Comparison of ENCODE assay signal across 1 cellular context in genomic region chr17:2392252-2393183, GRCh38.
A peak's percentile ranks its signal among the peaks of the same experiment; 100 is the strongest.
TF ChIP-seq lines count a peak whose summit lies in the region.

No MANE protein-coding gene starts in this region.

TF ChIP-seq in HEK293, 187 proteins besides CTCF, POLR2A, EP300 and RAD21 (continued from another document and continues in another):
- TF ChIP-seq ZNF280C (tag by site-specific recombination; IDR thresholded peaks at IDR 0.05) (no peak), ZNF26 (tag by site-specific recombination; IDR thresholded peaks at IDR 0.05) (no peak), ZNF132 (tag by site-specific recombination; IDR thresholded peaks at IDR 0.05; ENCODE audit: borderline replicate concordance) (no peak), ZNF510 (tag by site-specific recombination; IDR thresholded peaks at IDR 0.05; ENCODE audit: insufficient replicate concordance) (no peak), ZNF223 (tag by site-specific recombination; IDR thresholded peaks at IDR 0.05) (no peak), SP2 (tag by site-specific recombination; IDR thresholded peaks at IDR 0.05) (peak; percentile 69), ZNF580 (tag by site-specific recombination; IDR thresholded peaks at IDR 0.05) (no peak), ZNF138 (tag by site-specific recombination; IDR thresholded peaks at IDR 0.05; ENCODE audit: borderline replicate concordance) (no peak), ZNF777 (tag by site-specific recombination; IDR thresholded peaks at IDR 0.05; ENCODE audit: borderline replicate concordance) (no peak), ZNF426 (tag by site-specific recombination; IDR thresholded peaks at IDR 0.05) (no peak), ZFP3 (tag by site-specific recombination; IDR thresholded peaks at IDR 0.05; ENCODE audit: low read depth) (no peak), PRDM1 (tag by site-specific recombination; IDR thresholded peaks at IDR 0.05) (no peak), ZNF639 (tag by site-specific recombination; IDR thresholded peaks at IDR 0.05) (no peak), ZBTB44 (tag by site-specific recombination; IDR thresholded peaks at IDR 0.05) (peak; percentile 41; the same call in 1 of the 2 replicates), ZBTB7A (tag by site-specific recombination; IDR thresholded peaks at IDR 0.05; ENCODE audit: low read depth) (no peak; the same call in 1 of the 2 replicates), KLF1 (tag by site-specific recombination; IDR thresholded peaks at IDR 0.05) (no peak), ZNF335 (tag by site-specific recombination; conservative IDR thresholded peaks at IDR 0.05) (0 out of 2 replicates have a peak, but pooled peaks have one; percentile 34), ZNF133 (tag by site-specific recombination; IDR thresholded peaks at IDR 0.05) (no peak), PRDM10 (tag by site-specific recombination; IDR thresholded peaks at IDR 0.05) (no peak), GLIS1 (tag by site-specific recombination; IDR thresholded peaks at IDR 0.05) (peak; percentile 96), ZEB2 (tag by site-specific recombination; IDR thresholded peaks at IDR 0.05) (no peak), ZNF626 (tag by site-specific recombination; IDR thresholded peaks at IDR 0.05) (no peak), ZNF140 (tag by site-specific recombination; IDR thresholded peaks at IDR 0.05) (no peak), ZNF530 (tag by site-specific recombination; IDR thresholded peaks at IDR 0.05; ENCODE audit: low read depth) (no peak), ZNF776 (tag by site-specific recombination; IDR thresholded peaks at IDR 0.05; ENCODE audit: borderline replicate concordance) (no peak), ZBTB1 (tag by site-specific recombination; IDR thresholded peaks at IDR 0.05) (no peak), ZNF792 (tag by site-specific recombination; IDR thresholded peaks at IDR 0.05) (no peak), ZNF561 (tag by site-specific recombination; IDR thresholded peaks at IDR 0.05; ENCODE audit: borderline replicate concordance) (peak; percentile 71; the same call in 1 of the 2 replicates), ZXDB (tag by site-specific recombination; IDR thresholded peaks at IDR 0.05) (no peak), ZBTB8A (tag by site-specific recombination; IDR thresholded peaks at IDR 0.05) (peak; percentile 25), ZNF785 (tag by site-specific recombination; IDR thresholded peaks at IDR 0.05) (no peak), ZFP69B (tag by site-specific recombination; IDR thresholded peaks at IDR 0.05) (no peak; the same call in 1 of the 2 replicates), ZNF148 (tag by site-specific recombination; IDR thresholded peaks at IDR 0.05; ENCODE audit: borderline replicate concordance) (no peak), ZNF266 (tag by site-specific recombination; IDR thresholded peaks at IDR 0.05; ENCODE audit: low read depth) (no peak), SCRT1 (tag by site-specific recombination; IDR thresholded peaks at IDR 0.05; ENCODE audit: borderline replicate concordance) (no peak), ZNF354C (tag by site-specific recombination; IDR thresholded peaks at IDR 0.05; ENCODE audit: borderline replicate concordance, low read depth) (no peak), OVOL3 (tag by site-specific recombination; IDR thresholded peaks at IDR 0.05) (no peak), ZBTB20 (tag by site-specific recombination; IDR thresholded peaks at IDR 0.05) (no peak), ZFP41 (tag by site-specific recombination; IDR thresholded peaks at IDR 0.05; ENCODE audit: borderline replicate concordance) (no peak), ZNF747 (tag by site-specific recombination; IDR thresholded peaks at IDR 0.05) (no peak), KLF9 (tag by site-specific recombination; IDR thresholded peaks at IDR 0.05; ENCODE audit: low read depth) (peak; percentile 44; the same call in 1 of the 2 replicates), ZNF184 (tag by site-specific recombination; IDR thresholded peaks at IDR 0.05) (peak; percentile 44; the same call in 1 of the 2 replicates), REPIN1 (tag by site-specific recombination; IDR thresholded peaks at IDR 0.05; ENCODE audit: low read depth) (peak; percentile 14; the same call in 1 of the 2 replicates), ZNF664 (tag by site-specific recombination; IDR thresholded peaks at IDR 0.05) (no peak), HOXA7 (CRISPR knock-in tag; IDR thresholded peaks at IDR 0.05; ENCODE audit: borderline replicate concordance) (no peak), GFI1B (tag by site-specific recombination; IDR thresholded peaks at IDR 0.05) (no peak), ZNF473 (tag by site-specific recombination; IDR thresholded peaks at IDR 0.05) (no peak), ZNF398 (tag by site-specific recombination; IDR thresholded peaks at IDR 0.05) (peak; percentile 80), ZNF555 (tag by site-specific recombination; conservative IDR thresholded peaks at IDR 0.05) (no peak), FEZF1 (tag by site-specific recombination; IDR thresholded peaks at IDR 0.05) (no peak), ZNF341 (tag by site-specific recombination; IDR thresholded peaks at IDR 0.05; ENCODE audit: low read depth) (peak; percentile 89), TRIM28 (IDR thresholded peaks at IDR 0.05; ENCODE audit: borderline replicate concordance, low read length) (no peak), ZNF394 (tag by site-specific recombination; IDR thresholded peaks at IDR 0.05; ENCODE audit: borderline replicate concordance) (no peak), ZNF48 (tag by site-specific recombination; IDR thresholded peaks at IDR 0.05) (no peak), ZNF704 (tag by site-specific recombination; IDR thresholded peaks at IDR 0.05) (no peak), KLF16 (tag by site-specific recombination; IDR thresholded peaks at IDR 0.05) (no peak)
